ENCODE assay signal across 1 cellular context in genomic region chr10:114504769-114505579, GRCh38.
TF ChIP-seq lines count a peak whose summit lies in the region.

No MANE protein-coding gene starts in this region.

TF ChIP-seq in GM23338, 12 proteins besides CTCF, POLR2A, EP300 and RAD21 (continued from another document):
- TF ChIP-seq, protein P1, sequence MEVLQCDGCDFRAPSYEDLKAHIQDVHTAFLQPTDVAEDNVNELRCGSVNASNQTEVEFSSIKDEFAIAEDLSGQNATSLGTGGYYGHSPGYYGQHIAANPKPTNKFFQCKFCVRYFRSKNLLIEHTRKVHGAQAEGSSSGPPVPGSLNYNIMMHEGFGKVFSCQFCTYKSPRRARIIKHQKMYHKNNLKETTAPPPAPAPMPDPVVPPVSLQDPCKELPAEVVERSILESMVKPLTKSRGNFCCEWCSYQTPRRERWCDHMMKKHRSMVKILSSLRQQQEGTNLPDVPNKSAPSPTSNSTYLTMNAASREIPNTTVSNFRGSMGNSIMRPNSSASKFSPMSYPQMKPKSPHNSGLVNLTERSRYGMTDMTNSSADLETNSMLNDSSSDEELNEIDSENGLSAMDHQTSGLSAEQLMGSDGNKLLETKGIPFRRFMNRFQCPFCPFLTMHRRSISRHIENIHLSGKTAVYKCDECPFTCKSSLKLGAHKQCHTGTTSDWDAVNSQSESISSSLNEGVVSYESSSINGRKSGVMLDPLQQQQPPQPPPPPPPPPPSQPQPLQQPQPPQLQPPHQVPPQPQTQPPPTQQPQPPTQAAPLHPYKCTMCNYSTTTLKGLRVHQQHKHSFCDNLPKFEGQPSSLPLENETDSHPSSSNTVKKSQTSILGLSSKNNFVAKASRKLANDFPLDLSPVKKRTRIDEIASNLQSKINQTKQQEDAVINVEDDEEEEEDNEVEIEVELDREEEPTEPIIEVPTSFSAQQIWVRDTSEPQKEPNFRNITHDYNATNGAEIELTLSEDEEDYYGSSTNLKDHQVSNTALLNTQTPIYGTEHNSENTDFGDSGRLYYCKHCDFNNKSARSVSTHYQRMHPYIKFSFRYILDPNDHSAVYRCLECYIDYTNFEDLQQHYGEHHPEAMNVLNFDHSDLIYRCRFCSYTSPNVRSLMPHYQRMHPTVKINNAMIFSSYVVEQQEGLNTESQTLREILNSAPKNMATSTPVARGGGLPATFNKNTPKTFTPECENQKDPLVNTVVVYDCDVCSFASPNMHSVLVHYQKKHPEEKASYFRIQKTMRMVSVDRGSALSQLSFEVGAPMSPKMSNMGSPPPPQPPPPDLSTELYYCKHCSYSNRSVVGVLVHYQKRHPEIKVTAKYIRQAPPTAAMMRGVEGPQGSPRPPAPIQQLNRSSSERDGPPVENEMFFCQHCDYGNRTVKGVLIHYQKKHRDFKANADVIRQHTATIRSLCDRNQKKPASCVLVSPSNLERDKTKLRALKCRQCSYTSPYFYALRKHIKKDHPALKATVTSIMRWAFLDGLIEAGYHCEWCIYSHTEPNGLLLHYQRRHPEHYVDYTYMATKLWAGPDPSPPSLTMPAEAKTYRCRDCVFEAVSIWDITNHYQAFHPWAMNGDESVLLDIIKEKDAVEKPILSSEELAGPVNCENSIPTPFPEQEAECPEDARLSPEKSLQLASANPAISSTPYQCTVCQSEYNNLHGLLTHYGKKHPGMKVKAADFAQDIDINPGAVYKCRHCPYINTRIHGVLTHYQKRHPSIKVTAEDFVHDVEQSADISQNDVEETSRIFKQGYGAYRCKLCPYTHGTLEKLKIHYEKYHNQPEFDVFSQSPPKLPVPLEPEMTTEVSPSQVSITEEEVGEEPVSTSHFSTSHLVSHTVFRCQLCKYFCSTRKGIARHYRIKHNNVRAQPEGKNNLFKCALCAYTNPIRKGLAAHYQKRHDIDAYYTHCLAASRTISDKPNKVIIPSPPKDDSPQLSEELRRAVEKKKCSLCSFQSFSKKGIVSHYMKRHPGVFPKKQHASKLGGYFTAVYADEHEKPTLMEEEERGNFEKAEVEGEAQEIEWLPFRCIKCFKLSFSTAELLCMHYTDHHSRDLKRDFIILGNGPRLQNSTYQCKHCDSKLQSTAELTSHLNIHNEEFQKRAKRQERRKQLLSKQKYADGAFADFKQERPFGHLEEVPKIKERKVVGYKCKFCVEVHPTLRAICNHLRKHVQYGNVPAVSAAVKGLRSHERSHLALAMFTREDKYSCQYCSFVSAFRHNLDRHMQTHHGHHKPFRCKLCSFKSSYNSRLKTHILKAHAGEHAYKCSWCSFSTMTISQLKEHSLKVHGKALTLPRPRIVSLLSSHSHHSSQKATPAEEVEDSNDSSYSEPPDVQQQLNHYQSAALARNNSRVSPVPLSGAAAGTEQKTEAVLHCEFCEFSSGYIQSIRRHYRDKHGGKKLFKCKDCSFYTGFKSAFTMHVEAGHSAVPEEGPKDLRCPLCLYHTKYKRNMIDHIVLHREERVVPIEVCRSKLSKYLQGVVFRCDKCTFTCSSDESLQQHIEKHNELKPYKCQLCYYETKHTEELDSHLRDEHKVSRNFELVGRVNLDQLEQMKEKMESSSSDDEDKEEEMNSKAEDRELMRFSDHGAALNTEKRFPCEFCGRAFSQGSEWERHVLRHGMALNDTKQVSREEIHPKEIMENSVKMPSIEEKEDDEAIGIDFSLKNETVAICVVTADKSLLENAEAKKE (CRISPR knock-in tag; IDR thresholded peaks at IDR 0.05), result no peak
- TF ChIP-seq, protein P2, sequence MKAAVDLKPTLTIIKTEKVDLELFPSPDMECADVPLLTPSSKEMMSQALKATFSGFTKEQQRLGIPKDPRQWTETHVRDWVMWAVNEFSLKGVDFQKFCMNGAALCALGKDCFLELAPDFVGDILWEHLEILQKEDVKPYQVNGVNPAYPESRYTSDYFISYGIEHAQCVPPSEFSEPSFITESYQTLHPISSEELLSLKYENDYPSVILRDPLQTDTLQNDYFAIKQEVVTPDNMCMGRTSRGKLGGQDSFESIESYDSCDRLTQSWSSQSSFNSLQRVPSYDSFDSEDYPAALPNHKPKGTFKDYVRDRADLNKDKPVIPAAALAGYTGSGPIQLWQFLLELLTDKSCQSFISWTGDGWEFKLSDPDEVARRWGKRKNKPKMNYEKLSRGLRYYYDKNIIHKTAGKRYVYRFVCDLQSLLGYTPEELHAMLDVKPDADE (IDR thresholded peaks at IDR 0.05), result no peak
- TF ChIP-seq JUNB (IDR thresholded peaks at IDR 0.05; ENCODE audit: unreplicated experiment) (no peak), ZNF331 (CRISPR knock-in tag; IDR thresholded peaks at IDR 0.05; ENCODE audit: low read depth) (no peak), ZNF114 (CRISPR knock-in tag; IDR thresholded peaks at IDR 0.05) (no peak), POLR2AphosphoS5 (IDR thresholded peaks at IDR 0.05; ENCODE audit: low read depth) (no peak), NANOG (IDR thresholded peaks at IDR 0.05; ENCODE audit: borderline replicate concordance) (no peak)
